Comparison of ENCODE assay signal across 10 cellular contexts in the genomic region with DNA sequence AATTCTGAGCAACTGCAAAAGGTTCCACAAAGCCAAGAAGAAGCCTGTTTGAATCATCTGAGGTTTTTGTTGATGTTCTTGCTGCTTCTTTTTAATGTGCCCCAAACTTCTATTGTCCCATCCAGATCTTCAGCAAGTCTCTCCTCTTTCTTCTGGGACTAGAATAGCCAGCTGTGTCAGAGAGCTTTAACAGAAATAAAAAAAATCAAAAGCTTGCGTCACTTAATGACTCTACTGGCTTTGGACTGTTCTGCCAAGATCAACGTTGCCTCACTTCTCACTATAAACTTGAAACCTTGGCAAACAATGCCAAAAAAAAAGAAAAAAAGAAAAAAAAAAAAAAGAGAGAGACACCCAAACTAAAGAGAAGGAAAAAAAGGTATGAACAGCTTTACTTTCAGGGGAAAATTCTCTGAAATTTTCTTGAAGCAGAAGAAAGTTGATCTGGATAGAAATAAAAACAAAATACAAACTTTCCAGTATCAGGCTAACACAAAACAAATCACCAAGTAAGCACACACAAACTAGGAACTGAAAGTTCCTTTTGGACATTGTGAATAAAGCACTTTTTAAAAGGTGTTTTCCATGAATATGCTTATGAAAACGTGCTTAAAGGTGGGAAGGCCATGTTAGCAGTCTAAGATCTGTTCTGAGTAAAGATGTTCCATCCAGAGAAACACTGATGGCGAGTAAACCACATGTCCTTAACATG. TPM values are rescaled to one million over a fixed set of nuclear protein-coding genes. Genes with fewer than 3 reads are reported as not detected.
DNase-seq lines count a peak whose midpoint lies in the region; ATAC-seq and TF ChIP-seq lines count a peak whose summit lies in the region.
"Had no signal": no experiment of that assay in that cellular context is flagged by ENCODE, and none has a peak within 500 bp of the region (broad histone marks: within the 10 kb centered on the region; RNA-seq: fewer than 3 reads in every experiment).

No MANE protein-coding gene starts in this region.

- H3K9me3 ChIP-seq in esophagus muscularis mucosa: no peaks in the 10 kb centered on the region

- DNase-seq in AG09309 (ENCODE audit: low read depth) (peak; percentile 79), NCI-H460 (ENCODE audit: extremely low read depth, low read depth) (peak; percentile 13), esophagus muscularis mucosa (ENCODE audit: extremely low spot score) (no peak), non-pigmented ciliary epithelial cell (ENCODE audit: low read depth) (peak; percentile 32), NCI-H1105 treated with DMSO at 0.1 percent for 48 hours (lab: John Stamatoyannopoulos, UW) (no peak), KBM-7 (no peak)
- no peak for DNase-seq in activated CD8-positive, alpha-beta memory T cell treated with anti-CD3 and anti-CD28 coated beads, Interleukin-2, amount 50 U/mL, for 4 hours
- DNase-seq: Calu3, NCI-H446 treated with DMSO at 0.1 percent for 48 hours had no signal

- TF ChIP-seq CTCF in AG09309 (IDR thresholded peaks at IDR 0.05; ENCODE audit: control insufficient read depth, insufficient read depth, low read depth, low read length, missing control alignments): no peak
- TF ChIP-seq CTCF in esophagus muscularis mucosa (IDR thresholded peaks at IDR 0.05): no peak

- H3K36me3 ChIP-seq in esophagus muscularis mucosa: peaks cover 0 to under 1% (median 0%) of the 10 kb centered on the region in 4 donors

- peak overlapping the region; percentile 81 to 89 (median 88) for H3K27ac ChIP-seq in esophagus muscularis mucosa (replicated peaks in 1 of 4)

- H3K4me1 ChIP-seq in esophagus muscularis mucosa: peaks cover 30 to 60% (median 46%) of the 10 kb centered on the region in 4 donors

- TF ChIP-seq EP300 in esophagus muscularis mucosa (IDR thresholded peaks at IDR 0.05): peak; percentile 36

- ATAC-seq in GM21367 (IDR thresholded peaks at IDR 0.05; ENCODE audit: unreplicated experiment): no peak

- H3K4me3 ChIP-seq in AG09309 (ENCODE audit: control insufficient read depth, low read depth, low read length): no peak overlapping the region
- peak overlapping the region; percentile 50 to 59 (median 56) for H3K4me3 ChIP-seq in esophagus muscularis mucosa

- H3K27me3 ChIP-seq in esophagus muscularis mucosa: no peaks in the 10 kb centered on the region

- peak; percentile 61 for TF ChIP-seq POLR2A in esophagus muscularis mucosa (IDR thresholded peaks at IDR 0.05; ENCODE audit: low read depth)

- in situ Hi-C loops in KBM-7 (cut with MboI; ENCODE audit: low pct_unique_long_range_greater_than_20kb, low sequenced_read_pairs): no loop called here

- 33% methylated on average over 4 of the region's 4 CpGs for WGBS in esophagus muscularis mucosa

- intact Hi-C loops in esophagus muscularis mucosa (cut with DNase I): no loop called here

RNA-seq across cellular contexts. Expression of a gene that starts 14.8 kb away (rescaled TPM):
- 15.3 and 16.4 TPM in 2 replicates for total RNA-seq in NCI-H460 (2014; rRNA removed; shearing (Covaris generic))
- polyA plus RNA-seq in NCI-H460 (2014; cell fraction: nucleus; rRNA removed): 12.3 and 13.9 TPM in 2 replicates
- 10 to 100 TPM; 45.6 to 54.8 (median 46.7) TPM for total RNA-seq in esophagus muscularis mucosa

Comparison
In these comparisons a context has a peak if more than half of its experiments do, and no peak if none do; other contexts are left out.
1. DNase-seq: peak in AG09309 (single experiment), NCI-H460 (single experiment) and non-pigmented ciliary epithelial cell (single experiment); none in esophagus muscularis mucosa (single experiment), NCI-H1105 treated with DMSO at 0.1 percent for 48 hours (single experiment), KBM-7 (single experiment) and activated CD8-positive, alpha-beta memory T cell treated with anti-CD3 and anti-CD28 coated beads, Interleukin-2, amount 50 U/mL, for 4 hours (single experiment).